Comparison of ENCODE assay signal across 1 cellular context in the genomic region with DNA sequence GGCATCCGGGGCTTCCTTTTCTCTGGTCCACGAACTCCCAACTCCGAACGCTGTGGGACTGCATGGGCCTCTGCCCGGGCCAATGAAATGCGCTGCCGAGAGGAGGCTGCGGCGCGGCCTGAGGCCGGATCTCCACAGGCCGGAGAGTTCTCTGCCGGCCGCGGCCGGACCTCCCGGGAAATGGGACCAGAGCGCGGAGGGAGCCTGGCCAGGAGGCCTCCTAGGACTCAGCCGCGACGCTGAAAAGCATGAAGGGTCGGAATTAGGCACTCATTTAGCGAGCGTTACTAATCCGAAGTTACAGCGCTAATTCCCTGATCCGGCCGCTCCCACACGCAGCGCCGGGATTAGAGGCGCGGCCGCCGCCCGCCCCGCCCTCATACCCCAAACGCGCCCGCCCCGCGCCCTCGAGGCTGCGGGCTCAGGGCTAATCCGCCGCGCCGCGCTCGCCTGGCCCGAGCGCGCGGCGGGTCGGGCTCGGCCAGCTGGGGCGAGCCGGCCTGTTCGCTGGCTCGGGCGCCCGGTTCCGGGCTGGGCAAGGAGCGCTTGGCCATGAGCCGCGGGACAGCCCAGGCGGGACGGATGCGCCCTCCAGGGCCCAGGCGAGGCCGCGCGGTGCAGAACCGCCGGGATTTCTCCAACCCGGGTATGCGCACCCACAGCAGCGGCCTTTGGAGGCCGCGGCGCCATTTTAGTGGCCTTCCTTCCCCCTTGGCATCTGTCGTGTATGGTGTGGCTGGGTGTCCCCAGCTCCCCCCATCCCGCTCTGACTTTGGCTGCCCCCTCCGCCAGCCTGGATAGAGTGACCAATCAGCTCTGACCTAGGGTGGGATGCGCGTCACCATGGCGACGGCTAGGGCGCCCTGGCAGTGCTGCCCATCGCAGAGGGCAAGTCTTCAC.
TF ChIP-seq lines count a peak whose summit lies in the region.

No MANE protein-coding gene starts in this region.

TF ChIP-seq in SK-N-SH, 30 proteins besides CTCF, POLR2A, EP300 and RAD21 (continued from another document):
- TF ChIP-seq, protein P1, sequence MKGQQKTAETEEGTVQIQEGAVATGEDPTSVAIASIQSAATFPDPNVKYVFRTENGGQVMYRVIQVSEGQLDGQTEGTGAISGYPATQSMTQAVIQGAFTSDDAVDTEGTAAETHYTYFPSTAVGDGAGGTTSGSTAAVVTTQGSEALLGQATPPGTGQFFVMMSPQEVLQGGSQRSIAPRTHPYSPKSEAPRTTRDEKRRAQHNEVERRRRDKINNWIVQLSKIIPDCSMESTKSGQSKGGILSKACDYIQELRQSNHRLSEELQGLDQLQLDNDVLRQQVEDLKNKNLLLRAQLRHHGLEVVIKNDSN (IDR thresholded peaks at IDR 0.05; ENCODE audit: borderline replicate concordance, low read depth) = no peak
- no peak for TF ChIP-seq MXI1 (IDR thresholded peaks at IDR 0.05; ENCODE audit: low read depth, low read length)
